Comparison of ENCODE assay signal across 8 cellular contexts in the genomic region with DNA sequence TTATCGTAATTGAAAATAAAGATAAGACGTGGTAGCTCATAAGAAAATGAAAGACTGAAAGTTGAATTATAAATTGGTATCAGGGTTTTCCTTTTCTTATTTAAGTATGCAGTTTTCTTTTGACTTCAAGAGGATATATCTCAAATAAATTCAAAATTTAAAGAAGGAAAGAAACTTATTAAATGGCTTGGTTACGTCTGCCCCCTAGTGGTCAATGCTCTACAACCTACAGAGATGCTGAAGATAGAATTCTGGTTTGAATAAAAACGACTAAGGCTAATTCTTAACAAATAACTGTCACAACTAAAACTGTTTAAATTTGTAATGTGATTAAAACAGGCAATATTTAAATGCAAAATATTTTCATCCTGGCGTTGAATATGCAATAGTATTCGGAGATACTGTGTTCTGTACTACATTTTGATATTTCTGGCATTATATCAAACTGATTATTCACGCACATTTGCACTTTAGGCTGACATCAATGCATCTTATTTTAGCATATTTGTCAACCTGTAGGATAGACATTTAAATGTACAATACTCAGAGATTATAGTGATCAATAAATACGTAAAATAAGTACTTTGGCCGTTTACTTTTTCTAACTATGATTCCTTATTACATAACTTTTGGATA. TPM values are rescaled to one million over a fixed set of nuclear protein-coding genes. Genes with fewer than 3 reads are reported as not detected.
A peak's percentile ranks its signal among the peaks of the same experiment; 100 is the strongest.
DNase-seq lines count a peak whose midpoint lies in the region; ATAC-seq and TF ChIP-seq lines count a peak whose summit lies in the region.

No MANE protein-coding gene starts in this region.

- no peak overlapping the region for H3K4me2 ChIP-seq in trophoblast cell (ENCODE audit: low read length)

- H3K9ac ChIP-seq in trophoblast cell (ENCODE audit: low read length): no peak overlapping the region

- DNase-seq in Calu3 (peak; percentile 64), H4 (ENCODE audit: low spot score) (peak; percentile 30), NCI-H510A treated with DMSO at 0.1 percent for 48 hours (lab: John Stamatoyannopoulos, UW) (peak; percentile 90), foreskin fibroblast (peak; percentile 56 to 87), trophoblast cell (peak; percentile 39 to 81)
- DNase-seq in activated CD8-positive, alpha-beta memory T cell treated with anti-CD3 and anti-CD28 coated beads, Interleukin-2, amount 50 U/mL, for 4 hours: peak; percentile 52

- H3K9me3 Mint-ChIP-seq in Calu3 (ENCODE audit: low read depth, unreplicated experiment): no peaks in the 10 kb centered on the region

- H3K14ac ChIP-seq in trophoblast cell (ENCODE audit: low read length): no peak overlapping the region

- no peak overlapping the region for H2BK12ac ChIP-seq in trophoblast cell (ENCODE audit: low read length)

- H4K91ac ChIP-seq in trophoblast cell (ENCODE audit: low read depth, low read length): no peak overlapping the region

- H3K4ac ChIP-seq in trophoblast cell (ENCODE audit: low read depth, low read length): no peak overlapping the region

- H2AFZ ChIP-seq in trophoblast cell (ENCODE audit: insufficient read depth, low read length, poor library complexity): no peak overlapping the region

- no peaks in the 10 kb centered on the region for H3K4me1 ChIP-seq in trophoblast cell (ENCODE audit: control insufficient read depth in 1 of 2, insufficient read depth in 2 of 2, low read length in 2 of 2)

- BruUV-seq in Calu3 (replicated peaks; lab: Mats Ljungman, UMichigan): no TSS peak

- no peaks in the 10 kb centered on the region for H3K9me3 ChIP-seq in trophoblast cell (ENCODE audit: insufficient read depth, low read depth, low read length)

- H3K4me3 ChIP-seq in foreskin fibroblast (ENCODE audit: low read depth in 1 of 2, low read length in 2 of 2): no peak overlapping the region
- no peak overlapping the region for H3K4me3 ChIP-seq in trophoblast cell (ENCODE audit: low read depth, low read length)

- ATAC-seq in HG03457 (IDR thresholded peaks at IDR 0.05; ENCODE audit: unreplicated experiment) (no peak), GM19035 (IDR thresholded peaks at IDR 0.05; ENCODE audit: unreplicated experiment) (no peak)

- CTCF ChIA-PET in Calu3 (lab: Charles Lee): interaction anchor here (0.9 kb wide), 1 partner anchor 545 kb away, joined by 3 read pairs; no protein-coding TSS in a partner anchor

- H3K4me1 Mint-ChIP-seq in Calu3 (ENCODE audit: low read depth, unreplicated experiment): peaks cover 10% of the 10 kb centered on the region

- H3K79me1 ChIP-seq in trophoblast cell (ENCODE audit: low read length): no peaks in the 10 kb centered on the region

- no peak overlapping the region for H4K12ac ChIP-seq in trophoblast cell (ENCODE audit: low read depth, low read length)

- H3K27ac ChIP-seq in trophoblast cell (ENCODE audit: low read depth, low read length): no peak overlapping the region

- H3K79me2 ChIP-seq in trophoblast cell (ENCODE audit: control insufficient read depth, insufficient read depth, low read length, poor library complexity): no peaks in the 10 kb centered on the region

- H3K36me3 ChIP-seq in trophoblast cell (ENCODE audit: control insufficient read depth in 1 of 2, insufficient read depth in 2 of 2, low read length in 2 of 2): no peaks in the 10 kb centered on the region

- no peak for TF ChIP-seq CTCF in Calu3 (IDR thresholded peaks at IDR 0.05; ENCODE audit: unreplicated experiment)
- TF ChIP-seq CTCF in foreskin fibroblast (IDR thresholded peaks at IDR 0.05; ENCODE audit: low read depth, low read length): peak; percentile 78

- H4K8ac ChIP-seq in trophoblast cell (ENCODE audit: low read depth, low read length): no peak overlapping the region

- H3K27me3 Mint-ChIP-seq in Calu3 (ENCODE audit: unreplicated experiment): no peaks in the 10 kb centered on the region

- H3K23ac ChIP-seq in trophoblast cell (ENCODE audit: low read length): no peak overlapping the region

- H2BK5ac ChIP-seq in trophoblast cell (ENCODE audit: low read depth, low read length, poor library complexity): no peak overlapping the region

- intact Hi-C loops in Calu3 (cut with micrococcal nuclease; ENCODE audit: unreplicated experiment): loop anchor here (1.0 to 2.0 kb wide), 2 partner anchors 59 to 546 kb away; no protein-coding TSS in a partner anchor

- no peak overlapping the region for H2AK5ac ChIP-seq in trophoblast cell (ENCODE audit: low read length)

- no peak overlapping the region for H3K18ac ChIP-seq in trophoblast cell (ENCODE audit: low read length)

- H3K36me3 Mint-ChIP-seq in Calu3 (ENCODE audit: insufficient read depth, unreplicated experiment): no peaks in the 10 kb centered on the region

- H2BK120ac ChIP-seq in trophoblast cell (ENCODE audit: insufficient read depth, low read length, poor library complexity): no peak overlapping the region

- no peak overlapping the region for H3K27ac Mint-ChIP-seq in Calu3 (ENCODE audit: unreplicated experiment)

- H3K4me3 Mint-ChIP-seq in Calu3 (ENCODE audit: low read depth, unreplicated experiment): no peak overlapping the region

- 100% methylated on average over 1 of the region's 9 CpGs for WGBS in trophoblast cell (ENCODE audit: extremely low coverage, insufficient coverage, insufficient read length)

- H3K27me3 ChIP-seq in trophoblast cell (ENCODE audit: insufficient read depth, low read length): no peaks in the 10 kb centered on the region

RNA-seq across cellular contexts. Expression of gene IFI44, which starts 26.8 kb away (rescaled TPM):
- total RNA-seq in Calu3 (2022): 125 and 259 TPM in 2 replicates
- 75.9 and 88.4 TPM in 2 replicates for total RNA-seq in H4 (2014; rRNA removed; shearing (Covaris generic))
- not detected in 2 replicates for polyA plus RNA-seq in trophoblast cell (2013)

RNA-seq across cellular contexts. Expression of gene IFI44L, which starts 56.2 kb away (rescaled TPM):
- 82.0 and 230 TPM in 2 replicates for total RNA-seq in Calu3 (2022)
- total RNA-seq in H4 (2014; rRNA removed; shearing (Covaris generic)): 58.5 and 79.9 TPM in 2 replicates
- not detected in 2 replicates for polyA plus RNA-seq in trophoblast cell (2013)

Comparison
In these comparisons a context has a peak if more than half of its experiments do, and no peak if none do; other contexts are left out.
1. DNase-seq: peak in every context shown above with its lines; median percentile 90 in NCI-H510A treated with DMSO at 0.1 percent for 48 hours; 72 in foreskin fibroblast; 64 in Calu3; 60 in trophoblast cell; 52 in activated CD8-positive, alpha-beta memory T cell treated with anti-CD3 and anti-CD28 coated beads, Interleukin-2, amount 50 U/mL, for 4 hours; 30 in H4.